23 cellular contexts compared by ENCODE assay signal in genomic region chr2:159783559-159783958, GRCh38.
"Had no signal": no experiment of that assay in that cellular context is flagged by ENCODE, and none has a peak within 500 bp of the region (broad histone marks: within the 10 kb centered on the region; RNA-seq: fewer than 3 reads in every experiment).

No MANE protein-coding gene starts in this region.

- H3K27ac ChIP-seq: coronary artery, dorsolateral prefrontal cortex, esophagus muscularis mucosa, foreskin keratinocyte, gastroesophageal sphincter, heart left ventricle, hepatocyte, left lung, lower lobe of right lung had no signal

- FAIRE-seq: colon, endothelial cell of umbilical vein, frontal cortex, keratinocyte had no signal

- H3K9me3 Mint-ChIP-seq: immature natural killer cell; naive thymus-derived CD4-positive, alpha-beta T cell had no signal

- H3K4me3 ChIP-seq: coronary artery, dorsolateral prefrontal cortex, esophagus muscularis mucosa, gastroesophageal sphincter, heart left ventricle, hepatocyte, left lung, lower lobe of right lung had no signal

- H3K4me2 ChIP-seq: hepatocyte had no signal

- H3K36me3 Mint-ChIP-seq: immature natural killer cell had no signal

- H3K36me3 ChIP-seq: esophagus muscularis mucosa, gastroesophageal sphincter had no signal

- H3K27me3 Mint-ChIP-seq: naive thymus-derived CD4-positive, alpha-beta T cell had no signal

- ATAC-seq: foreskin keratinocyte; gastroesophageal sphincter; heart left ventricle; left cardiac atrium; left lung; left ventricle myocardium superior; lower lobe of right lung; naive thymus-derived CD4-positive, alpha-beta T cell had no signal

- DNase-seq: dermis blood vessel endothelial cell; dorsolateral prefrontal cortex; effector CD4-positive, alpha-beta T cell; effector memory CD4-positive, alpha-beta T cell; foreskin keratinocyte; heart left ventricle; hypothalamus; immature natural killer cell; left cardiac atrium; left ventricle myocardium superior; lower lobe of right lung; mesenchymal stem cell; midbrain; naive thymus-derived CD4-positive, alpha-beta T cell had no signal

- H3K27me3 ChIP-seq: dorsolateral prefrontal cortex, esophagus muscularis mucosa, foreskin keratinocyte, gastroesophageal sphincter, heart left ventricle, hepatocyte, left lung had no signal

- H2AFZ ChIP-seq: hepatocyte had no signal

- H3K4me3 Mint-ChIP-seq: immature natural killer cell; naive thymus-derived CD4-positive, alpha-beta T cell had no signal

- H3K9me3 ChIP-seq: esophagus muscularis mucosa, gastroesophageal sphincter, heart left ventricle, left lung, lower lobe of right lung had no signal

- H3K27ac Mint-ChIP-seq: immature natural killer cell; naive thymus-derived CD4-positive, alpha-beta T cell had no signal

- H3K4me1 Mint-ChIP-seq: immature natural killer cell had no signal
